22 cellular contexts compared by ENCODE assay signal in the genomic region with DNA sequence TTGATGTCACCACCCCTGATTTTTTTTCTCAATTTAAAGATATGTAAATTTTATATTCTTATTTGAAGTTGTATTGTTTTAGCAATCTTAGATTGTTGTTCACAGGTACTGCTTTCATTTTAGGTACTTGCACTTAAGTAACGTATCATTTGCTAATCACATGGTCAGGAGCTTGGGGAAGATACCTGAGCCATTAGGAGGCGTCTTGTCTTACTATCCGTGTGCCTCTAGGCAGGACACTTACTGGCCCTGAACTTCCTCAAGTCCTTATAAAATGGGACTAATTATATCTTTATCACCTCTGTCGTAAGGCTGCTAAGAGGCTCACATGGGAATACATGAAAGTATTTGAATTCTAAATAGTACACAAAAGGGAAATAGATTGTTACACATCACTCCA.
"Had no signal": no experiment of that assay in that cellular context is flagged by ENCODE, and none has a peak within 500 bp of the region (broad histone marks: within the 10 kb centered on the region; RNA-seq: fewer than 3 reads in every experiment).

No MANE protein-coding gene starts in this region.

- ATAC-seq: natural killer cell; pancreas; right cardiac atrium; right lobe of liver; stimulated activated effector memory CD8-positive, alpha-beta T cell treated with anti-CD3 and anti-CD28 coated beads, Interleukin-12 subunit alpha, Interleukin-12 subunit beta, amount 100 ng/mL, for 72 hours; stimulated activated naive B cell treated with anti-CD40 and anti-IgM and Interleukin-4, amounts not matched to agents 10 μg/mL and 1 μg/mL and 100 μg/mL, for 72 hours had no signal

- H3K36me3 ChIP-seq: neural progenitor cell, pancreas, prostate gland, right lobe of liver, sigmoid colon, stomach, thoracic aorta, thyroid gland, tibial nerve, upper lobe of left lung, vagina had no signal

- H3K9me3 ChIP-seq: pancreas, prostate gland, right lobe of liver, sigmoid colon, stomach, thoracic aorta, thyroid gland, tibial nerve, upper lobe of left lung, vagina had no signal

- H3K4me1 ChIP-seq: prostate gland had no signal

- H3K27ac ChIP-seq: neural progenitor cell, pancreas, prostate gland, right lobe of liver, sigmoid colon, stomach, thoracic aorta, thyroid gland, upper lobe of left lung, vagina had no signal

- H3K4me3 ChIP-seq: neural progenitor cell, pancreas, prostate gland, right lobe of liver, sigmoid colon, stomach, thoracic aorta, thyroid gland, tibial nerve, upper lobe of left lung, vagina had no signal

- DNase-seq: natural killer cell; pancreas; right cardiac atrium; right lobe of liver; sigmoid colon; small intestine; stimulated activated CD4-positive, alpha-beta T cell treated with anti-CD3 and anti-CD28 coated beads, Interleukin-15, amount 100 ng/mL, for 24 hours; stimulated activated CD4-positive, alpha-beta T cell treated with anti-CD3 and anti-CD28 coated beads, Interleukin-2, amount 100 ng/mL, for 24 hours; stimulated activated CD4-positive, alpha-beta T cell treated with anti-CD3 and anti-CD28 coated beads, Interleukin-2, amount 100 ng/mL, for 48 hours; stimulated activated CD4-positive, alpha-beta T cell treated with anti-CD3 and anti-CD28 coated beads, Interleukin-4, amount 100 ng/mL, for 24 hours; stimulated activated naive B cell treated with anti-CD40 and anti-IgM and Interleukin-4, amounts not matched to agents 10 μg/mL and 1 μg/mL and 100 μg/mL, for 72 hours; stimulated activated naive CD4-positive, alpha-beta T cell treated with Interleukin-2 at 50 U/mL for 16 hours; stomach; thyroid gland; trophoblast cell; upper lobe of left lung had no signal

- H3K27me3 ChIP-seq: neural progenitor cell, pancreas, right lobe of liver, sigmoid colon, stomach, thyroid gland, tibial nerve, upper lobe of left lung, vagina had no signal

- H3K9ac ChIP-seq: neural progenitor cell had no signal
